Comparison of ENCODE assay signal across 34 cellular contexts in genomic region chr6:27383481-27383880, GRCh38.
"Had no signal": no experiment of that assay in that cellular context is flagged by ENCODE, and none has a peak within 500 bp of the region (broad histone marks: within the 10 kb centered on the region; RNA-seq: fewer than 3 reads in every experiment).

No MANE protein-coding gene starts in this region.

- H3K4me2 ChIP-seq: KMS-11 had no signal

- DNase-seq: Karpas-422, Kasumi-1, MG63, MM.1S, MV-4-11, NCI-H1048, NCI-H1092, NCI-H1092 treated with DMSO at 0.1 percent for 48 hours, NCI-H1105, NCI-H1105 treated with DMSO at 0.1 percent for 48 hours, NCI-H1417, NCI-H1417 treated with DMSO at 0.1 percent for 48 hours, NCI-H1436, NCI-H1436 treated with DMSO at 0.1 percent for 48 hours, NCI-H146, NCI-H1694, NCI-H1694 treated with DMSO at 0.1 percent for 48 hours, NCI-H187, NCI-H187 treated with DMSO at 0.1 percent for 48 hours, NCI-H1930, NCI-H2029, NCI-H2029 treated with DMSO at 0.1 percent for 48 hours, NCI-H2081, NCI-H2081 treated with DMSO at 0.1 percent for 48 hours, NCI-H2107, NCI-H2171, NCI-H2171 treated with DMSO at 0.1 percent for 48 hours, NCI-H2227 treated with DMSO at 0.1 percent for 48 hours, NCI-H226, NCI-H345, NCI-H446, NCI-H446 treated with DMSO at 0.1 percent for 48 hours, NCI-H510A had no signal

- H3K9ac ChIP-seq: KMS-11 had no signal

- H3K36me3 ChIP-seq: MG63 had no signal

- H3K27me3 ChIP-seq: MG63 had no signal

- H3K4me3 ChIP-seq: MG63 had no signal

- H3K27ac ChIP-seq: KMS-11 had no signal
